ENCODE assay signal across 15 cellular contexts in genomic region chr3:11244131-11244677, GRCh38. TPM values are rescaled to one million over a fixed set of nuclear protein-coding genes. Genes with fewer than 3 reads are reported as not detected.
DNase-seq lines count a peak whose midpoint lies in the region; ATAC-seq and TF ChIP-seq lines count a peak whose summit lies in the region.
"Had no signal": no experiment of that assay in that cellular context is flagged by ENCODE, and none has a peak within 500 bp of the region (broad histone marks: within the 10 kb centered on the region; RNA-seq: fewer than 3 reads in every experiment).

No MANE protein-coding gene starts in this region.

- TF ChIP-seq CTCF in brain microvascular endothelial cell (IDR thresholded peaks at IDR 0.05; ENCODE audit: low read depth, low read length, missing control alignments) (no peak), dorsolateral prefrontal cortex (IDR thresholded peaks at IDR 0.05 in 54 of 56, conservative IDR thresholded peaks at IDR 0.05 in 2 of 56; ENCODE audit: low read depth in 1 of 56, partially characterized antibody in 56 of 56) (no peak), left lung (IDR thresholded peaks at IDR 0.05) (no peak)

- H3K27ac ChIP-seq in brain microvascular endothelial cell (no peak overlapping the region), dorsolateral prefrontal cortex (no peak overlapping the region), left lung (no peak overlapping the region)
- H3K27ac ChIP-seq: coronary artery, lower lobe of right lung, suprapubic skin had no signal

- no peaks in the 10 kb centered on the region for H3K27me3 ChIP-seq in brain microvascular endothelial cell (replicated peaks)
- H3K27me3 ChIP-seq in dorsolateral prefrontal cortex = no peaks in the 10 kb centered on the region
- H3K27me3 ChIP-seq in left lung = no peaks in the 10 kb centered on the region
- H3K27me3 ChIP-seq: suprapubic skin had no signal

- no peaks in the 10 kb centered on the region for H3K36me3 ChIP-seq in brain microvascular endothelial cell (replicated peaks)
- no peaks in the 10 kb centered on the region for H3K36me3 ChIP-seq in left lung
- H3K36me3 ChIP-seq: lower lobe of right lung, suprapubic skin had no signal

- no peak overlapping the region for H3K4me3 ChIP-seq in brain microvascular endothelial cell (ENCODE audit: low read depth, low read length)
- H3K4me3 ChIP-seq in dorsolateral prefrontal cortex = no peak overlapping the region
- H3K4me3 ChIP-seq in left lung = no peak overlapping the region
- H3K4me3 ChIP-seq: coronary artery, lower lobe of right lung, suprapubic skin had no signal

- DNase-seq in AG08395 (ENCODE audit: low spot score) (peak; percentile 45), LHCN-M2 (ENCODE audit: low read depth) (peak; percentile 46), brain microvascular endothelial cell (peak; percentile 21), hepatic stellate cell (ENCODE audit: low spot score) (peak; percentile 54), dorsolateral prefrontal cortex (no peak), left lung (no peak)
- DNase-seq: activated CD4-positive, alpha-beta T cell treated with anti-CD3 and anti-CD28 coated beads, Interleukin-2, amount 50 U/mL, for 48 hours; amygdala; COR-L47; lower lobe of right lung; NCI-H1105 had no signal

- H3K4me1 ChIP-seq in left lung = no peaks in the 10 kb centered on the region
- H3K4me1 ChIP-seq: lower lobe of right lung had no signal

- intact Hi-C loops in dorsolateral prefrontal cortex (cut with DNase I) (no loop called here), left lung (cut with DNase I) (no loop called here)

- in situ Hi-C loops in brain microvascular endothelial cell (cut with HindIII; ENCODE audit: low pct_ligation_motif_present, low sequenced_read_pairs) = no loop called here

- ATAC-seq in HG03378 (IDR thresholded peaks at IDR 0.05; ENCODE audit: unreplicated experiment) = no peak
- no peak for ATAC-seq in GM21825 (IDR thresholded peaks at IDR 0.05; ENCODE audit: unreplicated experiment)
- no peak for ATAC-seq in left lung
- ATAC-seq: lower lobe of right lung had no signal

- no peaks in the 10 kb centered on the region for H3K9me3 ChIP-seq in left lung
- H3K9me3 ChIP-seq: lower lobe of right lung, suprapubic skin had no signal

RNA-seq across cellular contexts. Expression of gene ATG7, which starts 28.0 kb away (rescaled TPM):
- total RNA-seq in LHCN-M2 (2014; rRNA removed) (48.1 and 50.5 TPM in 2 replicates), dorsolateral prefrontal cortex (10 to 100 TPM; 48.9 to 92.7 (median 70.5) TPM), left lung (10 to 100 TPM; 41.9 to 73.3 TPM)
- 26.6 TPM for polyA plus RNA-seq in LHCN-M2 (2012)

Comparison
In these comparisons a context has a peak if more than half of its experiments do, and no peak if none do; other contexts are left out.
1. DNase-seq: peak in AG08395 (single experiment), LHCN-M2 (single experiment), brain microvascular endothelial cell (single experiment) and hepatic stellate cell (single experiment); none in dorsolateral prefrontal cortex (0 of 10) and left lung (0 of 2).